ENCODE assay signal across 24 cellular contexts in genomic region chr16:51383909-51384308, GRCh38.
"Had no signal": no experiment of that assay in that cellular context is flagged by ENCODE, and none has a peak within 500 bp of the region (broad histone marks: within the 10 kb centered on the region; RNA-seq: fewer than 3 reads in every experiment).

No MANE protein-coding gene starts in this region.

- H3K27me3 Mint-ChIP-seq: brain; natural killer cell treated with Interleukin-12 subunit alpha and Interleukin-12 subunit beta and Interleukin-15 and Interleukin-18, amount 100 ng/mL, for 72 hours had no signal

- H3K4me1 ChIP-seq: left ventricle myocardium inferior, psoas muscle, right atrium auricular region, spleen, testis had no signal

- ATAC-seq: activated naive CD4-positive, alpha-beta T cell treated with anti-CD3 and anti-CD28 coated beads, Interleukin-2, amount 50 U/mL, for 72 hours; esophagus mucosa; natural killer cell treated with Interleukin-12 subunit alpha and Interleukin-12 subunit beta and Interleukin-15 and Interleukin-18, amount 100 ng/mL, for 72 hours; psoas muscle had no signal

- H3K27me3 ChIP-seq: neutrophil, ovary, right atrium auricular region, spleen, testis had no signal

- H3K9me3 ChIP-seq: neutrophil, ovary, psoas muscle, testis had no signal

- H3K9me3 Mint-ChIP-seq: type B pancreatic cell had no signal

- H3K27ac ChIP-seq: left ventricle myocardium inferior, neutrophil, ovary, psoas muscle, right atrium auricular region, spleen, testis, VCaP had no signal

- DNase-seq: activated CD4-positive, alpha-beta T cell treated with anti-CD3 and anti-CD28 coated beads for 1 hour; activated gamma-delta T cell treated with Interleukin-2 at 50 U/mL for 16 hours; activated T-cell treated with anti-CD3 and anti-CD28 coated beads, Interleukin-2, amount 50 U/mL, for 1 hour; aorta; caudate nucleus; dermis blood vessel endothelial cell; effector CD8-positive, alpha-beta T cell; foreskin melanocyte; immature natural killer cell; left ventricle myocardium inferior; ovary; psoas muscle; spleen; stimulated activated CD4-positive, alpha-beta T cell treated with anti-CD3 and anti-CD28 coated beads, Interleukin-4, amount 100 ng/mL, for 1 hour; stimulated activated naive CD4-positive, alpha-beta T cell; testis had no signal

- H3K36me3 ChIP-seq: left ventricle myocardium inferior, neutrophil, ovary, right atrium auricular region, spleen had no signal

- H3K4me1 Mint-ChIP-seq: immature natural killer cell had no signal

- H3K27ac Mint-ChIP-seq: activated naive CD4-positive, alpha-beta T cell treated with anti-CD3 and anti-CD28 coated beads, Interleukin-2, amount 50 U/mL, for 72 hours; brain; immature natural killer cell; natural killer cell treated with Interleukin-12 subunit alpha and Interleukin-12 subunit beta and Interleukin-15 and Interleukin-18, amount 100 ng/mL, for 72 hours; type B pancreatic cell had no signal

- H3K4me3 ChIP-seq: left ventricle myocardium inferior, ovary, psoas muscle, right atrium auricular region, spleen, testis had no signal

- H3K4me3 Mint-ChIP-seq: brain; immature natural killer cell; natural killer cell treated with Interleukin-12 subunit alpha and Interleukin-12 subunit beta and Interleukin-15 and Interleukin-18, amount 100 ng/mL, for 72 hours; type B pancreatic cell had no signal

- H3K36me3 Mint-ChIP-seq: activated naive CD4-positive, alpha-beta T cell treated with anti-CD3 and anti-CD28 coated beads, Interleukin-2, amount 50 U/mL, for 72 hours; brain; immature natural killer cell; natural killer cell treated with Interleukin-12 subunit alpha and Interleukin-12 subunit beta and Interleukin-15 and Interleukin-18, amount 100 ng/mL, for 72 hours; type B pancreatic cell had no signal
